Comparison of ENCODE assay signal across 22 cellular contexts in the genomic region with DNA sequence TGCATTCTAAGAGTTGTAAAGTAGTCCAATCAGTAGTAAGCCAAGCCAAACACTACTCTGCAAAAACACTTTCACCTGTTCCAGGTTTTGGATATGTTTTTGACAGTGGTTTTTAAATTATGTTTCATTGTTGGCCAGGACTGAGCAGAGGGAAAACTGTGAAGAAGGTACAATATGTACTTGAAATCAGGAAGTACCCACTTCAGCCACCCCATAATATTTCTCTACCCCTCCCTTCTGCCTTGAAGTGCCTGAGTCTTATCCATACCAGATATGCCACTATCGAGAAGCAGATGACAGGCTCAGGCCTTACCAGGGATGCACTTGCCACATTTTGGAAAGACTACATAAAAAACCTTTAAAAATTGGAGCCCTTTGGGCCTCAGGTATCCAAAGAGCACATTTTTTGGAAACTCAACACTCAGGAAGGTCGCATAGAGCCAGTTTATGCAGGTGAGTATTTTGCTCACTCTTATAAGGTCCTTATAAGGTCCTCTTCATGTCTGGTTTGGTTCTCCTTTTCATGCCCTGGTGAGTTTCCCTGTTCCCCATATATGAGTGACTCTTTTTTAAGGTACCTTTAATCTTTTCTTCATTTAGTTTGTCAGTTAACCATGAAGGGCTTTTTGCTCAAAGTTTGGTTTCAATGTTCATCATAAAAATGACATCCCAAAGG.
DNase-seq lines count a peak whose midpoint lies in the region; ATAC-seq, FAIRE-seq and TF ChIP-seq lines count a peak whose summit lies in the region.
"Had no signal": no experiment of that assay in that cellular context is flagged by ENCODE, and none has a peak within 500 bp of the region (broad histone marks: within the 10 kb centered on the region; RNA-seq: fewer than 3 reads in every experiment).

No MANE protein-coding gene starts in this region.

- H3K27ac ChIP-seq in substantia nigra (ENCODE audit: low read depth, low read length, poor library complexity, severe bottlenecking) (no peak overlapping the region), pancreas (no peak overlapping the region)
- H3K27ac ChIP-seq: heart left ventricle, neutrophil, stomach, uterus had no signal

- TF ChIP-seq CTCF in GM10266 (IDR thresholded peaks at IDR 0.05; ENCODE audit: control insufficient read depth, insufficient read depth, low read depth, missing control alignments) (no peak), pancreas (IDR thresholded peaks at IDR 0.05) (no peak)

- H3K27me3 ChIP-seq in pancreas = no peaks in the 10 kb centered on the region
- H3K27me3 ChIP-seq: heart left ventricle, neutrophil, stomach, uterus had no signal

- ATAC-seq in GM19043 (IDR thresholded peaks at IDR 0.05; ENCODE audit: low read depth, unreplicated experiment) (peak; percentile 46), HG03039 (IDR thresholded peaks at IDR 0.05; ENCODE audit: unreplicated experiment) (no peak), pancreas (no peak)
- ATAC-seq: activated CD4-positive, CD25-positive, alpha-beta regulatory T cell treated with anti-CD3 and anti-CD28 coated beads, Interleukin-2, amount 50 U/mL, for 24 hours; heart left ventricle had no signal

- WGBS in pancreas, 2 donors = 66 to 69% methylated on average over 2 of the region's 2 CpGs

- DNase-seq in DMS153 treated with DMSO at 0.1 percent for 48 hours (lab: John Stamatoyannopoulos, UW; ENCODE audit: unreplicated experiment) (peak; percentile 70), NCI-H1092 (lab: John Stamatoyannopoulos, UW) (peak; percentile 3), OCI-M1 (lab: John Stamatoyannopoulos, UW) (peak; percentile 4), substantia nigra (lab: John Stamatoyannopoulos, UW) (no peak), GM10266 (ENCODE audit: extremely low spot score) (no peak), pancreas (no peak)
- DNase-seq: activated effector memory CD4-positive, alpha-beta T cell treated with anti-CD3 and anti-CD28 coated beads, Interleukin-2, amount 50 U/mL, for 16 hours; amygdala; CD4-positive, alpha-beta T cell; effector memory CD4-positive, alpha-beta T cell; EL; heart left ventricle; NCI-H2081; SIG-M5; stomach; T-helper 2 cell; uterus had no signal

- no peaks in the 10 kb centered on the region for H3K9me3 ChIP-seq in pancreas
- H3K9me3 ChIP-seq: heart left ventricle, neutrophil, stomach, uterus had no signal

- H3K36me3 ChIP-seq in pancreas = no peaks in the 10 kb centered on the region
- H3K36me3 ChIP-seq: heart left ventricle, neutrophil, stomach, uterus had no signal

- H3K4me3 ChIP-seq in pancreas = no peak overlapping the region
- H3K4me3 ChIP-seq: heart left ventricle, stomach, uterus had no signal

- no peak for FAIRE-seq in pancreas (lab: Jason Lieb, UNC)
- FAIRE-seq: islet of Langerhans had no signal

- intact Hi-C loops in pancreas (cut with DNase I) = no loop called here

- H3K4me1 ChIP-seq in pancreas = no peaks in the 10 kb centered on the region
- H3K4me1 ChIP-seq: heart left ventricle, uterus had no signal

Comparison
In these comparisons a context has a peak if more than half of its experiments do, and no peak if none do; other contexts are left out.
1. DNase-seq: peak in DMS153 treated with DMSO at 0.1 percent for 48 hours (single experiment), NCI-H1092 (single experiment) and OCI-M1 (single experiment); none in substantia nigra (0 of 49), GM10266 (single experiment) and pancreas (0 of 6).